Comparison of ENCODE assay signal across 14 cellular contexts in genomic region chr12:34405286-34406227, GRCh38.
DNase-seq lines count a peak whose midpoint lies in the region; ATAC-seq and TF ChIP-seq lines count a peak whose summit lies in the region.
"Had no signal": no experiment of that assay in that cellular context is flagged by ENCODE, and none has a peak within 500 bp of the region (broad histone marks: within the 10 kb centered on the region; RNA-seq: fewer than 3 reads in every experiment).

No MANE protein-coding gene starts in this region.

- peaks cover 54% of the 10 kb centered on the region for H3K9me3 Mint-ChIP-seq in activated naive CD4-positive, alpha-beta T cell treated with anti-CD3 and anti-CD28 coated beads, Interleukin-2, amount 10 ng/mL, durations not matched to agents 7 days and 5 days
- H3K9me3 Mint-ChIP-seq in endodermal cell = peaks cover 100% of the 10 kb centered on the region
- peaks cover 36% of the 10 kb centered on the region for H3K9me3 Mint-ChIP-seq in activated CD4-positive, alpha-beta T cell treated with anti-CD3 and anti-CD28 coated beads for 36 hours (ENCODE audit: low read depth)

- no peaks in the 10 kb centered on the region for H3K4me1 Mint-ChIP-seq in activated naive CD4-positive, alpha-beta T cell treated with anti-CD3 and anti-CD28 coated beads, Interleukin-2, amount 10 ng/mL, durations not matched to agents 7 days and 5 days
- H3K4me1 Mint-ChIP-seq in endodermal cell = no peaks in the 10 kb centered on the region
- H3K4me1 Mint-ChIP-seq in activated CD4-positive, alpha-beta T cell treated with anti-CD3 and anti-CD28 coated beads for 36 hours = no peaks in the 10 kb centered on the region

- H3K4me3 ChIP-seq in endodermal cell (ENCODE audit: low read length) (no peak overlapping the region), mucosa of descending colon (no peak overlapping the region), vagina (no peak overlapping the region)

- TF ChIP-seq CTCF in endodermal cell (conservative IDR thresholded peaks at IDR 0.05) = no peak
- no peak for TF ChIP-seq CTCF in mucosa of descending colon (IDR thresholded peaks at IDR 0.05)
- TF ChIP-seq CTCF in vagina (IDR thresholded peaks at IDR 0.05) = no peak

- no peak for TF ChIP-seq POLR2A in vagina (IDR thresholded peaks at IDR 0.05)

- no peaks in the 10 kb centered on the region for H3K4me1 ChIP-seq in endodermal cell (ENCODE audit: control insufficient read depth, insufficient read depth, low read length)
- H3K4me1 ChIP-seq in mucosa of descending colon (ENCODE audit: low read depth) = no peaks in the 10 kb centered on the region
- H3K4me1 ChIP-seq in vagina = no peaks in the 10 kb centered on the region

- no peak for ATAC-seq in mucosa of descending colon
- ATAC-seq in activated CD4-positive, alpha-beta T cell treated with anti-CD3 and anti-CD28 coated beads for 36 hours = no peak
- ATAC-seq in GM18519 (IDR thresholded peaks at IDR 0.05; ENCODE audit: low FRiP score, unreplicated experiment) = no peak

- H3K4me3 Mint-ChIP-seq in activated naive CD4-positive, alpha-beta T cell treated with anti-CD3 and anti-CD28 coated beads, Interleukin-2, amount 10 ng/mL, durations not matched to agents 7 days and 5 days = no peak overlapping the region
- no peak overlapping the region for H3K4me3 Mint-ChIP-seq in endodermal cell
- H3K4me3 Mint-ChIP-seq in activated CD4-positive, alpha-beta T cell treated with anti-CD3 and anti-CD28 coated beads for 36 hours = no peak overlapping the region

- H3K36me3 Mint-ChIP-seq in activated naive CD4-positive, alpha-beta T cell treated with anti-CD3 and anti-CD28 coated beads, Interleukin-2, amount 10 ng/mL, durations not matched to agents 7 days and 5 days = peaks cover 3% of the 10 kb centered on the region
- H3K36me3 Mint-ChIP-seq in endodermal cell (ENCODE audit: low read depth) = peaks cover 3% of the 10 kb centered on the region
- H3K36me3 Mint-ChIP-seq in activated CD4-positive, alpha-beta T cell treated with anti-CD3 and anti-CD28 coated beads for 36 hours (ENCODE audit: low read depth) = peaks cover 3% of the 10 kb centered on the region

- H3K27me3 Mint-ChIP-seq in activated naive CD4-positive, alpha-beta T cell treated with anti-CD3 and anti-CD28 coated beads, Interleukin-2, amount 10 ng/mL, durations not matched to agents 7 days and 5 days = no peaks in the 10 kb centered on the region
- peaks cover 3% of the 10 kb centered on the region for H3K27me3 Mint-ChIP-seq in endodermal cell (ENCODE audit: insufficient read depth)
- no peaks in the 10 kb centered on the region for H3K27me3 Mint-ChIP-seq in activated CD4-positive, alpha-beta T cell treated with anti-CD3 and anti-CD28 coated beads for 36 hours

- WGBS in endodermal cell (ENCODE audit: insufficient coverage in 1 of 2, insufficient read length in 1 of 2), 2 experiments = 62 to 74% methylated on average over 11 to 22 of the region's 22 CpGs

- POLR2A ChIA-PET in activated CD4-positive, alpha-beta T cell treated with anti-CD3 and anti-CD28 coated beads for 36 hours (lab: Charles Lee) = no interaction called here

- H3K27ac ChIP-seq in endodermal cell (ENCODE audit: low read depth, low read length) = no peak overlapping the region
- no peak overlapping the region for H3K27ac ChIP-seq in vagina

- no peaks in the 10 kb centered on the region for H3K36me3 ChIP-seq in endodermal cell (ENCODE audit: control insufficient read depth, insufficient read depth, low read length)
- no peaks in the 10 kb centered on the region for H3K36me3 ChIP-seq in mucosa of descending colon (ENCODE audit: low read depth)
- H3K36me3 ChIP-seq in vagina = no peaks in the 10 kb centered on the region

- no peak overlapping the region for H3K9ac ChIP-seq in endodermal cell (ENCODE audit: extremely low read depth, low read length, poor library complexity, severe bottlenecking)

- H3K27me3 ChIP-seq in endodermal cell (ENCODE audit: control insufficient read depth, insufficient read depth, low read length, poor library complexity, severe bottlenecking) (no peaks in the 10 kb centered on the region), vagina (no peaks in the 10 kb centered on the region)

- CTCF ChIA-PET in activated naive CD4-positive, alpha-beta T cell treated with anti-CD3 and anti-CD28 coated beads, Interleukin-2, amount 10 ng/mL, durations not matched to agents 7 days and 5 days (lab: Charles Lee) = no interaction called here
- CTCF ChIA-PET in activated CD4-positive, alpha-beta T cell treated with anti-CD3 and anti-CD28 coated beads for 36 hours (lab: Charles Lee) = no interaction called here

- peaks cover 61% of the 10 kb centered on the region for H3K9me3 ChIP-seq in endodermal cell (ENCODE audit: control insufficient read depth, low read length)
- peaks cover 100% of the 10 kb centered on the region for H3K9me3 ChIP-seq in mucosa of descending colon
- peaks cover 20% of the 10 kb centered on the region for H3K9me3 ChIP-seq in vagina

- intact Hi-C loops in mucosa of descending colon (cut with DNase I, micrococcal nuclease) = no loop called here
- intact Hi-C loops in vagina (cut with DNase I) = no loop called here
- intact Hi-C loops in activated CD4-positive, alpha-beta T cell treated with anti-CD3 and anti-CD28 coated beads for 36 hours (cut with DNase I, micrococcal nuclease) = no loop called here

- no peak overlapping the region for H3K27ac Mint-ChIP-seq in activated naive CD4-positive, alpha-beta T cell treated with anti-CD3 and anti-CD28 coated beads, Interleukin-2, amount 10 ng/mL, durations not matched to agents 7 days and 5 days
- H3K27ac Mint-ChIP-seq in endodermal cell = no peak overlapping the region
- H3K27ac Mint-ChIP-seq in activated CD4-positive, alpha-beta T cell treated with anti-CD3 and anti-CD28 coated beads for 36 hours = no peak overlapping the region

- DNase-seq in activated naive CD4-positive, alpha-beta T cell treated with anti-CD3 and anti-CD28 coated beads, Interleukin-2, amount 10 ng/mL, durations not matched to agents 7 days and 5 days = peak; percentile 11
- DNase-seq in activated naive CD4-positive, alpha-beta T cell treated with Interleukin-2 at 50 U/mL for 16 hours = no peak
- DNase-seq in endodermal cell (peak; percentile 24), mucosa of descending colon (peak in 2 of 3 donors; percentile 5 to 17), vagina (ENCODE audit: extremely low spot score in 2 of 2) (peak; percentile 81 to 90), midbrain (lab: John Stamatoyannopoulos, UW) (no peak)
- no peak for DNase-seq in activated CD4-positive, alpha-beta T cell treated with anti-CD3 and anti-CD28 coated beads for 36 hours
- DNase-seq: DMS79 treated with DMSO at 0.1 percent for 48 hours, Kasumi-1, kidney glomerular epithelial cell, occipital lobe, substantia nigra, T1000 had no signal

Comparison
In these comparisons a context has a peak if more than half of its experiments do, and no peak if none do; other contexts are left out.
1. DNase-seq: peak in activated naive CD4-positive, alpha-beta T cell treated with anti-CD3 and anti-CD28 coated beads, Interleukin-2, amount 10 ng/mL, durations not matched to agents 7 days and 5 days (single experiment), endodermal cell (single experiment), mucosa of descending colon (2 of 3) and vagina (2 of 2); none in activated naive CD4-positive, alpha-beta T cell treated with Interleukin-2 at 50 U/mL for 16 hours (single experiment), midbrain (single experiment) and activated CD4-positive, alpha-beta T cell treated with anti-CD3 and anti-CD28 coated beads for 36 hours (single experiment).